ENCODE assay signal across 16 cellular contexts in the genomic region with DNA sequence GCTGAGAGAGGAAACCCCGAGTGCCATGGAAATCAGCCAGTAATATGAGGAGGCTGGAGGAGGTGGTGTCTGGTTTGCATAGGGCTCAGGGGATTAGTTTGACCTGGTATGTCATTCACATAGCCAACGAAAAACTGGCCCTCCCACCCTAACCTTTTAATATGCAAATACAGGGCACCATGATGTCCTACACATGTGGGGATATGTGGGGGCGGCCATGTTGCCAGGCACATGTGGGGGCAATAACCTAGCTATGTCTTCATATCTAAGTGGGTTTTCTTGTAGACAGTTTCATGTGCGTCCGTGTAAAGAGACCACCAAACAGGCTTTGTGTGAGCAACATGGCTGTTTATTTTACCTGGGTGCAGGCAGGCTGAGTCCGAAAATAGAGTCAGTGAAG.
DNase-seq lines count a peak whose midpoint lies in the region; ATAC-seq and TF ChIP-seq lines count a peak whose summit lies in the region.
"Had no signal": no experiment of that assay in that cellular context is flagged by ENCODE, and none has a peak within 500 bp of the region (broad histone marks: within the 10 kb centered on the region; RNA-seq: fewer than 3 reads in every experiment).

No MANE protein-coding gene starts in this region.

- H3K27ac ChIP-seq in iPS-18a (ENCODE audit: low read length) (peak overlapping the region; percentile 65), heart left ventricle (no peak overlapping the region), mesenchymal stem cell (ENCODE audit: low read length, poor library complexity, severe bottlenecking) (no peak overlapping the region)
- H3K27ac ChIP-seq: BLaER1, KMS-11 had no signal

- H3K18ac ChIP-seq in mesenchymal stem cell (ENCODE audit: low read depth in 1 of 2, low read length in 2 of 2): no peak overlapping the region

- no peak overlapping the region for H2BK12ac ChIP-seq in mesenchymal stem cell (ENCODE audit: low read length in 2 of 2)

- no peak overlapping the region for H3K14ac ChIP-seq in mesenchymal stem cell (ENCODE audit: low read length in 2 of 2)

- WGBS in heart left ventricle, 4 donors: 64 to 75% (median 70%) methylated on average over 6 of the region's 6 CpGs
- WGBS in mesenchymal stem cell: 57% methylated on average over 5 of the region's 6 CpGs

- H3K27me3 ChIP-seq in iPS-18a (ENCODE audit: control insufficient read depth, insufficient read depth, low read length): no peaks in the 10 kb centered on the region
- no peaks in the 10 kb centered on the region for H3K27me3 ChIP-seq in heart left ventricle
- H3K27me3 ChIP-seq in mesenchymal stem cell (ENCODE audit: control insufficient read depth in 1 of 2, insufficient read depth in 1 of 2, low read length in 2 of 2): no peaks in the 10 kb centered on the region
- H3K27me3 ChIP-seq: BLaER1 had no signal

- no peaks in the 10 kb centered on the region for H3K79me1 ChIP-seq in mesenchymal stem cell (replicated peaks; ENCODE audit: low read length, poor library complexity, severe bottlenecking)

- H2BK15ac ChIP-seq in mesenchymal stem cell (ENCODE audit: low read depth, poor library complexity, severe bottlenecking): no peak overlapping the region

- H4K91ac ChIP-seq in mesenchymal stem cell (ENCODE audit: low read length): no peak overlapping the region

- H3K9ac ChIP-seq in iPS-18a (ENCODE audit: low read length) (peak overlapping the region; percentile 48), mesenchymal stem cell (ENCODE audit: low read length) (no peak overlapping the region)
- H3K9ac ChIP-seq: BLaER1, KMS-11 had no signal

- intact Hi-C loops in heart left ventricle (cut with DNase I): no loop called here

- H2BK5ac ChIP-seq in mesenchymal stem cell (ENCODE audit: low read depth, low read length, poor library complexity, severe bottlenecking): no peak overlapping the region

- TF ChIP-seq POLR2A in heart left ventricle (IDR thresholded peaks at IDR 0.05): no peak

- no peak overlapping the region for H3K4ac ChIP-seq in mesenchymal stem cell (ENCODE audit: low read depth in 1 of 2, low read length in 2 of 2)

- H2AK5ac ChIP-seq in mesenchymal stem cell (ENCODE audit: low read length, severe bottlenecking): no peak overlapping the region

- TF ChIP-seq CTCF in heart left ventricle (IDR thresholded peaks at IDR 0.05): no peak

- DNase-seq in NCI-H82 (lab: John Stamatoyannopoulos, UW): peak; percentile 6
- no peak for DNase-seq in NCI-H82 treated with DMSO at 0.1 percent for 48 hours (lab: John Stamatoyannopoulos, UW; ENCODE audit: unreplicated experiment)
- peak; percentile 49 for DNase-seq in ecto neural progenitor cell (ENCODE audit: low spot score)
- no peak for DNase-seq in heart left ventricle
- DNase-seq in mesenchymal stem cell: no peak
- DNase-seq: 8988T, EL, MM.1S, NCI-H1105 treated with DMSO at 0.1 percent for 48 hours, NCI-H187 treated with DMSO at 0.1 percent for 48 hours, NCI-H510A treated with DMSO at 0.1 percent for 48 hours had no signal

- H3K36me3 ChIP-seq in iPS-18a (ENCODE audit: control insufficient read depth, low read depth, low read length) (no peaks in the 10 kb centered on the region), heart left ventricle (no peaks in the 10 kb centered on the region), mesenchymal stem cell (ENCODE audit: control insufficient read depth in 1 of 2, insufficient read depth in 2 of 2, low read depth in 1 of 2, low read length in 2 of 2) (no peaks in the 10 kb centered on the region)
- H3K36me3 ChIP-seq: BLaER1 had no signal

- no peak overlapping the region for H3K23ac ChIP-seq in mesenchymal stem cell (ENCODE audit: low read length in 2 of 2)

- no peak overlapping the region for H3K4me2 ChIP-seq in mesenchymal stem cell (ENCODE audit: low read length, poor library complexity, severe bottlenecking)
- H3K4me2 ChIP-seq: BLaER1, KMS-11 had no signal

- H2AFZ ChIP-seq in mesenchymal stem cell (ENCODE audit: low read depth, low read length): no peak overlapping the region

- H3K4me3 ChIP-seq in iPS-18a (ENCODE audit: low read length): peak overlapping the region; percentile 13
- H3K4me3 ChIP-seq in heart left ventricle: no peak overlapping the region
- H3K4me3 ChIP-seq in mesenchymal stem cell (ENCODE audit: insufficient read depth in 1 of 2, low read depth in 1 of 2, low read length in 2 of 2): no peak overlapping the region
- H3K4me3 ChIP-seq: BLaER1 had no signal

- ATAC-seq in HG03108 (IDR thresholded peaks at IDR 0.05; ENCODE audit: unreplicated experiment) (no peak), heart left ventricle (no peak), HG03175 (IDR thresholded peaks at IDR 0.05; ENCODE audit: unreplicated experiment) (no peak)

- H3K9me3 ChIP-seq in iPS-18a (ENCODE audit: control insufficient read depth, low read depth, low read length) (no peaks in the 10 kb centered on the region), heart left ventricle (no peaks in the 10 kb centered on the region), mesenchymal stem cell (ENCODE audit: control insufficient read depth, low read length) (no peaks in the 10 kb centered on the region)

- H4K8ac ChIP-seq in mesenchymal stem cell (ENCODE audit: low read length): no peak overlapping the region

- H2BK120ac ChIP-seq in mesenchymal stem cell (ENCODE audit: low read depth, low read length): no peak overlapping the region

- peaks cover 26% of the 10 kb centered on the region for H3K4me1 ChIP-seq in iPS-18a (ENCODE audit: control insufficient read depth, low read depth, low read length)
- H3K4me1 ChIP-seq in heart left ventricle: no peaks in the 10 kb centered on the region
- H3K4me1 ChIP-seq in mesenchymal stem cell (ENCODE audit: control insufficient read depth, insufficient read depth, low read depth, low read length): no peaks in the 10 kb centered on the region
- H3K4me1 ChIP-seq: BLaER1 had no signal

Comparison
In these comparisons a context has a peak if more than half of its experiments do, and no peak if none do; other contexts are left out.
1. DNase-seq: peak in NCI-H82 (single experiment) and ecto neural progenitor cell (single experiment); none in NCI-H82 treated with DMSO at 0.1 percent for 48 hours (single experiment), heart left ventricle (0 of 5) and mesenchymal stem cell (single experiment).